21 cellular contexts compared by ENCODE assay signal in the genomic region with DNA sequence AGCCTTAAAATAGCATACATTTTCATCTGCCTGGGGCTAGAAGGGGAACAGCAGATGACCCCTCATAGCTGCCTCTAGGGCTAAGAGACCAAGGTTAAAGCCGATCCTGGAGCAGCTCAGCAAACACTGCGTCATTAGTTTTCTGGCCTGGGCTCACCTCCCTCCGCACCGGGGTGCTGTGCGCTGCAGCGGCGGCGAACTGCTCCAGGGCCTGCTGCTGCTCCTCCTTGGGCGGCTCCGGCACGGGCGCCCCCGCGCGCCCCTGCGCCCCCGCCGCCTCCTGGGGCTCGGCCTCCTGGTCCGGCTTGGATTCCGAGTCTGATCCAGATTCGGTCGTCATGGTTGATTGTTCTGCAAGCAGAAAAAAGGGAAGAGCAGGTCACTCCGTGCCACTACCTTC. TPM values are rescaled to one million over a fixed set of nuclear protein-coding genes. Genes with fewer than 3 reads are reported as not detected.
DNase-seq lines count a peak whose midpoint lies in the region; ATAC-seq and TF ChIP-seq lines count a peak whose summit lies in the region.
"Had no signal": no experiment of that assay in that cellular context is flagged by ENCODE, and none has a peak within 500 bp of the region (broad histone marks: within the 10 kb centered on the region; RNA-seq: fewer than 3 reads in every experiment).

No MANE protein-coding gene starts in this region.

- no peak overlapping the region for H3K9ac ChIP-seq in muscle layer of colon (ENCODE audit: low read length)
- H3K9ac ChIP-seq: SK-N-SH had no signal

- H3K9me3 Mint-ChIP-seq in WTC11, result peaks cover 13% of the 10 kb centered on the region
- H3K9me3 Mint-ChIP-seq: activated T-helper 1 cell treated with anti-CD3 and anti-CD28 coated beads, Interleukin-12 subunit alpha, Interleukin-12 subunit beta, Interleukin-2, Interleukin-4 antibody, amounts not matched to agents 30 ng/mL and 10 ng/mL and 1 ng/mL, durations not matched to agents 14 hours and 24 hours and 36 hours had no signal

- TF ChIP-seq CTCF in WTC11 (IDR thresholded peaks at IDR 0.05) (no peak), fibroblast of mammary gland (conservative IDR thresholded peaks at IDR 0.05; ENCODE audit: control insufficient read depth, insufficient read depth, low read depth, low read length) (no peak)

- CTCF ChIA-PET in WTC11 (lab: Charles Lee), result no interaction called here

- H3K27ac Mint-ChIP-seq in WTC11, result no peak overlapping the region
- H3K27ac Mint-ChIP-seq: activated naive CD8-positive, alpha-beta T cell treated with anti-CD3 and anti-CD28 coated beads, Interleukin-2, amount 10 ng/mL, durations not matched to agents 7 days and 5 days; activated T-helper 1 cell treated with anti-CD3 and anti-CD28 coated beads, Interleukin-12 subunit alpha, Interleukin-12 subunit beta, Interleukin-2, Interleukin-4 antibody, amounts not matched to agents 30 ng/mL and 10 ng/mL and 1 ng/mL, durations not matched to agents 14 hours and 24 hours and 36 hours; CD4-positive, CD25-positive, alpha-beta regulatory T cell; endodermal cell had no signal

- ATAC-seq in WTC11 (peak; percentile 61), HG02870 (IDR thresholded peaks at IDR 0.05; ENCODE audit: unreplicated experiment) (no peak)
- ATAC-seq: Panc1, psoas muscle had no signal

- POLR2A ChIA-PET in WTC11 (lab: Charles Lee), result interaction anchor here (0.6 kb wide), 1 partner anchor 76 kb away, joined by 4 read pairs; no protein-coding TSS in a partner anchor

- H3K4me3 ChIP-seq in fibroblast of mammary gland (ENCODE audit: control insufficient read depth, low read depth, low read length), result no peak overlapping the region
- peak overlapping the region in 1 of 2 donors; percentile 44 for H3K4me3 ChIP-seq in muscle layer of colon (ENCODE audit: low read depth in 1 of 2, low read length in 2 of 2)
- H3K4me3 ChIP-seq: psoas muscle had no signal

- no peaks in the 10 kb centered on the region for H3K27me3 ChIP-seq in muscle layer of colon (ENCODE audit: control insufficient read depth in 1 of 2, insufficient read depth in 2 of 2, low read length in 2 of 2)

- H3K36me3 Mint-ChIP-seq in WTC11, result peaks cover 12% of the 10 kb centered on the region
- H3K36me3 Mint-ChIP-seq: activated naive CD8-positive, alpha-beta T cell treated with anti-CD3 and anti-CD28 coated beads, Interleukin-2, amount 10 ng/mL, durations not matched to agents 7 days and 5 days; CD4-positive, CD25-positive, alpha-beta regulatory T cell had no signal

- no peaks in the 10 kb centered on the region for H3K4me1 Mint-ChIP-seq in WTC11
- H3K4me1 Mint-ChIP-seq: activated naive CD8-positive, alpha-beta T cell treated with anti-CD3 and anti-CD28 coated beads, Interleukin-2, amount 10 ng/mL, durations not matched to agents 7 days and 5 days; CD4-positive, CD25-positive, alpha-beta regulatory T cell; nephron progenitor cell had no signal

- no peak overlapping the region for H3K4me3 Mint-ChIP-seq in WTC11
- H3K4me3 Mint-ChIP-seq: activated naive CD8-positive, alpha-beta T cell treated with anti-CD3 and anti-CD28 coated beads, Interleukin-2, amount 10 ng/mL, durations not matched to agents 7 days and 5 days; activated T-helper 1 cell treated with anti-CD3 and anti-CD28 coated beads, Interleukin-12 subunit alpha, Interleukin-12 subunit beta, Interleukin-2, Interleukin-4 antibody, amounts not matched to agents 30 ng/mL and 10 ng/mL and 1 ng/mL, durations not matched to agents 14 hours and 24 hours and 36 hours; CD4-positive, CD25-positive, alpha-beta regulatory T cell; endodermal cell; nephron progenitor cell had no signal

- H3K4me1 ChIP-seq in muscle layer of colon (ENCODE audit: insufficient read depth, low read length), result peaks cover 15% of the 10 kb centered on the region
- H3K4me1 ChIP-seq: psoas muscle had no signal

- H3K27me3 Mint-ChIP-seq in WTC11 (ENCODE audit: low read depth), result no peaks in the 10 kb centered on the region
- H3K27me3 Mint-ChIP-seq: activated naive CD8-positive, alpha-beta T cell treated with anti-CD3 and anti-CD28 coated beads, Interleukin-2, amount 10 ng/mL, durations not matched to agents 7 days and 5 days; CD4-positive, CD25-positive, alpha-beta regulatory T cell had no signal

- H3K27ac ChIP-seq in muscle layer of colon (ENCODE audit: low read depth, low read length), result peak overlapping the region; percentile 76
- H3K27ac ChIP-seq: psoas muscle had no signal

- H3K36me3 ChIP-seq in muscle layer of colon (ENCODE audit: insufficient read depth, low read length), result no peaks in the 10 kb centered on the region

- H3K9me3 ChIP-seq in muscle layer of colon (ENCODE audit: low read length), result no peaks in the 10 kb centered on the region
- H3K9me3 ChIP-seq: SK-N-SH had no signal

- DNase-seq in Daoy (ENCODE audit: low read depth), result peak; percentile 43
- DNase-seq in WTC11 (ENCODE audit: low spot score), result no peak
- peak; percentile 48 for DNase-seq in fibroblast of mammary gland (ENCODE audit: low read depth)
- DNase-seq in NCI-H2107 (lab: John Stamatoyannopoulos, UW), result no peak
- DNase-seq in NCI-H1417 treated with DMSO at 0.1 percent for 48 hours (lab: John Stamatoyannopoulos, UW), result no peak
- no peak for DNase-seq in DMS153 treated with DMSO at 0.1 percent for 48 hours (lab: John Stamatoyannopoulos, UW; ENCODE audit: unreplicated experiment)
- DNase-seq: activated naive CD8-positive, alpha-beta T cell treated with anti-CD3 and anti-CD28 coated beads, Interleukin-2, amount 10 ng/mL, durations not matched to agents 7 days and 5 days; CD4-positive, CD25-positive, alpha-beta regulatory T cell; DMS153; endodermal cell; HCEC 1CT; kidney glomerular epithelial cell; nephron progenitor cell; psoas muscle; SK-N-SH; stimulated activated CD4-positive, alpha-beta T cell treated with anti-CD3 and anti-CD28 coated beads, Interleukin-15, amount 100 ng/mL, for 24 hours; T1000 had no signal

TF ChIP-seq in WTC11, 78 proteins besides CTCF, POLR2A, EP300 and RAD21 (continues in another document):
- TF ChIP-seq TEAD1 (CRISPR knock-in tag; IDR thresholded peaks at IDR 0.05) (no peak), ZNF423 (CRISPR knock-in tag; IDR thresholded peaks at IDR 0.05) (no peak), CREM (CRISPR knock-in tag; IDR thresholded peaks at IDR 0.05) (no peak), FOXP1 (CRISPR knock-in tag; IDR thresholded peaks at IDR 0.05; ENCODE audit: borderline replicate concordance) (no peak)
- TF ChIP-seq, protein P1, sequence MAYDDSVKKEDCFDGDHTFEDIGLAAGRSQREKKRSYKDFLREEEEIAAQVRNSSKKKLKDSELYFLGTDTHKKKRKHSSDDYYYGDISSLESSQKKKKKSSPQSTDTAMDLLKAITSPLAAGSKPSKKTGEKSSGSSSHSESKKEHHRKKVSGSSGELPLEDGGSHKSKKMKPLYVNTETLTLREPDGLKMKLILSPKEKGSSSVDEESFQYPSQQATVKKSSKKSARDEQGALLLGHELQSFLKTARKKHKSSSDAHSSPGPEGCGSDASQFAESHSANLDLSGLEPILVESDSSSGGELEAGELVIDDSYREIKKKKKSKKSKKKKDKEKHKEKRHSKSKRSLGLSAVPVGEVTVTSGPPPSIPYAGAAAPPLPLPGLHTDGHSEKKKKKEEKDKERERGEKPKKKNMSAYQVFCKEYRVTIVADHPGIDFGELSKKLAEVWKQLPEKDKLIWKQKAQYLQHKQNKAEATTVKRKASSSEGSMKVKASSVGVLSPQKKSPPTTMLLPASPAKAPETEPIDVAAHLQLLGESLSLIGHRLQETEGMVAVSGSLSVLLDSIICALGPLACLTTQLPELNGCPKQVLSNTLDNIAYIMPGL (CRISPR knock-in tag; IDR thresholded peaks at IDR 0.05), result no peak
- TF ChIP-seq, protein P2, sequence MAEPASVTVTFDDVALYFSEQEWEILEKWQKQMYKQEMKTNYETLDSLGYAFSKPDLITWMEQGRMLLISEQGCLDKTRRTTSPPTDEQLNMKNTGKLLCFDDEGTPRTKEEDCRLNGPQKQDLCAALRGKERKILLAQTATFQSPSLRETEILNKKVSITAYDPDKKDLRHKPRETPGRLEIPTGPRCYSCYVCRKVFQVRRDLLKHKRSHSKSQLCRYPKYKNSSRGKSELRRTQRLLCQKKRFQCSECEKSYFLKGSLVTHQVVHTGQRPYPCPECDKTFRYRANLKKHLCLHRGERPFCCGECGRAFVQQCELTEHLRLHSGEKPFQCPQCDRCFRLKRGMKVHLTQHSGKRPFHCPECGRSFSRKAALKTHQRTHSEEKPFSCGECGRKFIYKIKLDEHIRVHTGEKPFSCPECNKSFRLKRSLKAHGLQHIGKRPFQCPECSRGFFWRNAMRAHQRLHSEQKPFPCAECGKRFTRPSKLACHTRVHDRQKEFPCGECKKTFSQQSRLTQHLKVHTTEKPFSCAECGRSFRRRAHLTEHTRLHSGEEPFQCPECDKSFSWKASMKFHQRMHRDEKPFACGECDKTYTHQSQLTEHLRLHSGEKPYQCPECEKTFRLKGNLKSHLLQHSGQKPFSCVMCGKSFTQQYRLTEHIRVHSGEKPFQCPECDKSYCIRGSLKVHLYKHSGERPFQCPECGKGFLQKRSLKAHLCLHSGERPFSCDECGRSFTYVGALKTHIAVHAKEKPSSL (CRISPR knock-in tag; conservative IDR thresholded peaks at IDR 0.05), result no peak
- TF ChIP-seq, protein P3, sequence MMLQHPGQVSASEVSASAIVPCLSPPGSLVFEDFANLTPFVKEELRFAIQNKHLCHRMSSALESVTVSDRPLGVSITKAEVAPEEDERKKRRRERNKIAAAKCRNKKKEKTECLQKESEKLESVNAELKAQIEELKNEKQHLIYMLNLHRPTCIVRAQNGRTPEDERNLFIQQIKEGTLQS (CRISPR knock-in tag; conservative IDR thresholded peaks at IDR 0.05), result no peak
- TF ChIP-seq, protein P4, sequence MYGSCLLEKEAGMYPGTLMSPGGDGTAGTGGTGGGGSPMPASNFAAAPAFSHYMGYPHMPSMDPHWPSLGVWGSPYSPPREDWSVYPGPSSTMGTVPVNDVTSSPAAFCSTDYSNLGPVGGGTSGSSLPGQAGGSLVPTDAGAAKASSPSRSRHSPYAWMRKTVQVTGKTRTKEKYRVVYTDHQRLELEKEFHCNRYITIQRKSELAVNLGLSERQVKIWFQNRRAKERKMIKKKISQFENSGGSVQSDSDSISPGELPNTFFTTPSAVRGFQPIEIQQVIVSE (CRISPR knock-in tag; IDR thresholded peaks at IDR 0.05; ENCODE audit: borderline replicate concordance), result no peak
- TF ChIP-seq, protein P5, sequence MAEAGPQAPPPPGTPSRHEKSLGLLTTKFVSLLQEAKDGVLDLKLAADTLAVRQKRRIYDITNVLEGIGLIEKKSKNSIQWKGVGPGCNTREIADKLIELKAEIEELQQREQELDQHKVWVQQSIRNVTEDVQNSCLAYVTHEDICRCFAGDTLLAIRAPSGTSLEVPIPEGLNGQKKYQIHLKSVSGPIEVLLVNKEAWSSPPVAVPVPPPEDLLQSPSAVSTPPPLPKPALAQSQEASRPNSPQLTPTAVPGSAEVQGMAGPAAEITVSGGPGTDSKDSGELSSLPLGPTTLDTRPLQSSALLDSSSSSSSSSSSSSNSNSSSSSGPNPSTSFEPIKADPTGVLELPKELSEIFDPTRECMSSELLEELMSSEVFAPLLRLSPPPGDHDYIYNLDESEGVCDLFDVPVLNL (CRISPR knock-in tag; IDR thresholded peaks at IDR 0.05; ENCODE audit: borderline replicate concordance, low read depth), result no peak

RNA-seq across cellular contexts. Expression of a gene that starts 55.0 kb away (rescaled TPM):
- total RNA-seq in Daoy (2014; rRNA removed; shearing (Covaris generic)), result 34.2 and 64.6 TPM in 2 replicates
- 20.1 to 20.6 TPM (median 20.1 TPM) in 3 replicates for total RNA-seq in WTC11 (2021)

Comparison
In these comparisons a context has a peak if more than half of its experiments do, and no peak if none do; other contexts are left out.
1. DNase-seq: peak in Daoy (single experiment) and fibroblast of mammary gland (single experiment); none in WTC11 (single experiment), NCI-H2107 (single experiment), NCI-H1417 treated with DMSO at 0.1 percent for 48 hours (single experiment) and DMS153 treated with DMSO at 0.1 percent for 48 hours (single experiment).